Comparison of ENCODE assay signal across 1 cellular context in genomic region chr18:48814490-48815181, GRCh38.
TF ChIP-seq lines count a peak whose summit lies in the region.

No MANE protein-coding gene starts in this region.

TF ChIP-seq in HepG2, 621 proteins besides CTCF, POLR2A, EP300 and RAD21 (continued from another document):
- TF ChIP-seq, protein P1, sequence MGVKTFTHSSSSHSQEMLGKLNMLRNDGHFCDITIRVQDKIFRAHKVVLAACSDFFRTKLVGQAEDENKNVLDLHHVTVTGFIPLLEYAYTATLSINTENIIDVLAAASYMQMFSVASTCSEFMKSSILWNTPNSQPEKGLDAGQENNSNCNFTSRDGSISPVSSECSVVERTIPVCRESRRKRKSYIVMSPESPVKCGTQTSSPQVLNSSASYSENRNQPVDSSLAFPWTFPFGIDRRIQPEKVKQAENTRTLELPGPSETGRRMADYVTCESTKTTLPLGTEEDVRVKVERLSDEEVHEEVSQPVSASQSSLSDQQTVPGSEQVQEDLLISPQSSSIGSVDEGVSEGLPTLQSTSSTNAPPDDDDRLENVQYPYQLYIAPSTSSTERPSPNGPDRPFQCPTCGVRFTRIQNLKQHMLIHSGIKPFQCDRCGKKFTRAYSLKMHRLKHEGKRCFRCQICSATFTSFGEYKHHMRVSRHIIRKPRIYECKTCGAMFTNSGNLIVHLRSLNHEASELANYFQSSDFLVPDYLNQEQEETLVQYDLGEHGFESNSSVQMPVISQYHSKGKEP (CRISPR knock-in tag; IDR thresholded peaks at IDR 0.05), result no peak
- no peak for TF ChIP-seq ZNF235 (CRISPR knock-in tag; IDR thresholded peaks at IDR 0.05; ENCODE audit: borderline replicate concordance)
TF ChIP-seq in HepG2: peak in this region for 0.
